In genomic region chr11:74748211-74749126, GRCh38 we compare ENCODE assay signal across 7 cellular contexts. TPM values are rescaled to one million over a fixed set of nuclear protein-coding genes. Genes with fewer than 3 reads are reported as not detected.
DNase-seq lines count a peak whose midpoint lies in the region; ATAC-seq, FAIRE-seq and TF ChIP-seq lines count a peak whose summit lies in the region.

Gene RNF169, plus strand, starts transcription at chr11:74748849. Its CDS starts 32 bp downstream, at chr11:74748881.

- TF ChIP-seq CTCF in astrocyte of the cerebellum (IDR thresholded peaks at IDR 0.05; ENCODE audit: low read depth, low read length, missing control alignments) (no peak), hepatocyte (IDR thresholded peaks at IDR 0.05; ENCODE audit: poor library complexity) (no peak)

- peaks cover 3% of the 10 kb centered on the region for H4K20me1 ChIP-seq in hepatocyte (ENCODE audit: insufficient read depth, poor library complexity, severe bottlenecking)

- peaks cover 43% of the 10 kb centered on the region for H3K79me2 ChIP-seq in hepatocyte

- no peaks in the 10 kb centered on the region for H3K9me3 ChIP-seq in hepatocyte (ENCODE audit: low read depth)

- in situ Hi-C loops in astrocyte of the cerebellum (cut with HindIII; ENCODE audit: low sequenced_read_pairs), result no loop called here

- peaks cover 12% of the 10 kb centered on the region for H3K4me1 ChIP-seq in hepatocyte (ENCODE audit: insufficient read depth)

- no peaks in the 10 kb centered on the region for H3K9me2 ChIP-seq in hepatocyte (replicated peaks; ENCODE audit: insufficient read depth)

- peak within 1 kb of the TSS; percentile 90 for H3K27ac ChIP-seq in hepatocyte

- peak; percentile 86 for FAIRE-seq in GM18507 (lab: Jason Lieb, UNC)

- H3K4me2 ChIP-seq in hepatocyte, result peak within 1 kb of the TSS; percentile 85

- no peaks in the 10 kb centered on the region for H3K36me3 ChIP-seq in hepatocyte (replicated peaks; ENCODE audit: insufficient read depth, low read depth)

- H3K4me3 ChIP-seq in astrocyte of the cerebellum (ENCODE audit: low read depth, low read length) (peak within 1 kb of the TSS; percentile 55), hepatocyte (peak within 1 kb of the TSS; percentile 48)

- DNase-seq in GM18507 (ENCODE audit: extremely low spot score, insufficient read length, low read depth), result peak; percentile 94
- DNase-seq in NCI-H2029 treated with DMSO at 0.1 percent for 48 hours (lab: John Stamatoyannopoulos, UW), result peak; percentile 83
- peak; percentile 79 for DNase-seq in T-helper 9 cell
- DNase-seq in astrocyte of the cerebellum (ENCODE audit: low read depth), result peak; percentile 89
- peak; percentile 98 for DNase-seq in hepatocyte (ENCODE audit: low spot score)
- DNase-seq in retina, result peak; percentile 95

- ATAC-seq in HG02981 (IDR thresholded peaks at IDR 0.05; ENCODE audit: unreplicated experiment), result peak; percentile 96

- H3K27me3 ChIP-seq in hepatocyte, result no peaks in the 10 kb centered on the region

- WGBS in hepatocyte (ENCODE audit: low lambda C conversion rate, missing lambda C conversion rate), result 2% methylated on average over 28 of the region's 47 CpGs

- peak within 1 kb of the TSS; percentile 85 for H2AFZ ChIP-seq in hepatocyte

RNA-seq across cellular contexts. Expression of gene RNF169, which starts in this region (rescaled TPM):
- total RNA-seq in hepatocyte, result 18.8 and 20.4 TPM in 2 replicates
- polyA plus RNA-seq in hepatocyte, result 2.0 and 2.4 TPM in 2 replicates

Comparison
In these comparisons a context has a peak if more than half of its experiments do, and no peak if none do; other contexts are left out.
1. Peak in every context shown above with its lines: DNase-seq, ATAC-seq, H3K4me3 ChIP-seq and H3K27ac ChIP-seq.